Comparison of ENCODE assay signal across 8 cellular contexts in the genomic region with DNA sequence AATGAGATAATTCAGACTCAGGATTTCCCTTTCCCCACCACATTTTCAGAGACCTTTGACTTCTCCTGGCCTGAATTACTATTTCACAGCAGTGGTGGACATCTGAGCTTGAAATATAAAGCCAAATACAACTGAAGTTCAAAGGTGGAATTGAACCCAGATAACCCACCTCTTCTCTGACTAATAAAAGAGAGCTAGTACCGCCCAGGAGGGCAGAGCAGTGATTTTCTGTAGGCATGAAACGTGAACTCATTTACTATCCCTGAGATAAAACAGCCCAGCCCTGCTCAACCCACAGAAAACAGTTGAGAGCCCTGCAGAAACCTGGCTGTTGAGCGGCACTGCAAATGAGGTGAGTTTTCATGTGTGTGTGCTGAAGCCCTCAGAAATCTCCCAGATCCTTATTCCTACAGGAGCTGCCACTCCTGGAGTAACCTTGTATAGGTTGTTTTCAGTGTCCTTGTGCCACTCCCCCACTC.
A peak's percentile ranks its signal among the peaks of the same experiment; 100 is the strongest.
DNase-seq lines count a peak whose midpoint lies in the region; ATAC-seq and TF ChIP-seq lines count a peak whose summit lies in the region.

No MANE protein-coding gene starts in this region.

- H4K8ac ChIP-seq in mesenchymal stem cell (ENCODE audit: low read length): no peak overlapping the region

- 47% methylated on average over 3 of the region's 3 CpGs for WGBS in mesenchymal stem cell
- 29 to 33% methylated on average over 1 to 3 of the region's 3 CpGs for WGBS in transverse colon (ENCODE audit: low coverage in 1 of 2), 2 donors

- intact Hi-C loops in transverse colon (cut with DNase I; ENCODE audit: low total_unique reads): loop anchor here (10.0 kb wide), 1 partner anchor 301 kb away; no protein-coding TSS in a partner anchor

- H2BK120ac ChIP-seq in mesenchymal stem cell (ENCODE audit: low read depth, low read length): no peak overlapping the region

- no peak overlapping the region for H3K4me2 ChIP-seq in mesenchymal stem cell (ENCODE audit: low read length, poor library complexity, severe bottlenecking)

- H2BK15ac ChIP-seq in mesenchymal stem cell (ENCODE audit: low read depth, poor library complexity, severe bottlenecking): no peak overlapping the region

- no peak overlapping the region for H2AFZ ChIP-seq in mesenchymal stem cell (ENCODE audit: low read depth, low read length)

- H3K9me3 Mint-ChIP-seq in activated T-cell treated with anti-CD3 and anti-CD28 coated beads, Interleukin-2, amount 50 U/mL, for 4 hours: no peaks in the 10 kb centered on the region

- H3K14ac ChIP-seq in mesenchymal stem cell (ENCODE audit: low read length in 2 of 2): no peak overlapping the region

- H3K27me3 ChIP-seq in mesenchymal stem cell (ENCODE audit: control insufficient read depth in 1 of 2, insufficient read depth in 1 of 2, low read length in 2 of 2) (peaks cover 0 to 5% of the 10 kb centered on the region in 2 experiments), transverse colon (no peaks in the 10 kb centered on the region)

- DNase-seq in activated T-cell treated with anti-CD3 and anti-CD28 coated beads, Interleukin-2, amount 50 U/mL, for 4 hours: no peak
- DNase-seq in activated T-cell treated with anti-CD3 and anti-CD28 coated beads, Interleukin-2, amount 50 U/mL, for 48 hours: no peak
- DNase-seq in mesenchymal stem cell: no peak
- no peak for DNase-seq in transverse colon
- no peak for DNase-seq in epidermal melanocyte (ENCODE audit: insufficient read length, low spot score)
- no peak for DNase-seq in NCI-H69 (lab: John Stamatoyannopoulos, UW)
- DNase-seq in T-helper 1 cell: no peak

- H3K4me1 ChIP-seq in mesenchymal stem cell (ENCODE audit: control insufficient read depth, insufficient read depth, low read depth, low read length) (peaks cover 7% of the 10 kb centered on the region), transverse colon (peaks cover 10 to 30% (median 22%) of the 10 kb centered on the region in 4 donors)

- H2BK12ac ChIP-seq in mesenchymal stem cell (ENCODE audit: low read length in 2 of 2): no peak overlapping the region

- H3K4me3 Mint-ChIP-seq in activated T-cell treated with anti-CD3 and anti-CD28 coated beads, Interleukin-2, amount 50 U/mL, for 4 hours: peak overlapping the region; percentile 87

- peaks cover 5% of the 10 kb centered on the region for H3K79me1 ChIP-seq in mesenchymal stem cell (replicated peaks; ENCODE audit: low read length, poor library complexity, severe bottlenecking)

- no peak for TF ChIP-seq POLR2A in transverse colon (IDR thresholded peaks at IDR 0.05)

- H3K18ac ChIP-seq in mesenchymal stem cell (ENCODE audit: low read depth in 1 of 2, low read length in 2 of 2): no peak overlapping the region

- peaks cover 5% of the 10 kb centered on the region for H3K9me3 ChIP-seq in mesenchymal stem cell (ENCODE audit: control insufficient read depth, low read length)
- H3K9me3 ChIP-seq in transverse colon: no peaks in the 10 kb centered on the region

- no peak overlapping the region for H4K91ac ChIP-seq in mesenchymal stem cell (ENCODE audit: low read length)

- peaks cover 3% of the 10 kb centered on the region for H3K36me3 Mint-ChIP-seq in activated T-cell treated with anti-CD3 and anti-CD28 coated beads, Interleukin-2, amount 50 U/mL, for 4 hours (ENCODE audit: insufficient read depth)

- no peaks in the 10 kb centered on the region for H3K27me3 Mint-ChIP-seq in activated T-cell treated with anti-CD3 and anti-CD28 coated beads, Interleukin-2, amount 50 U/mL, for 4 hours (ENCODE audit: low read depth)

- no peak overlapping the region for H3K4ac ChIP-seq in mesenchymal stem cell (ENCODE audit: low read depth in 1 of 2, low read length in 2 of 2)

- no peak overlapping the region for H3K23ac ChIP-seq in mesenchymal stem cell (ENCODE audit: low read length in 2 of 2)

- no peak for ATAC-seq in activated T-cell treated with anti-CD3 and anti-CD28 coated beads, Interleukin-2, amount 50 U/mL, for 4 hours

- H3K4me3 ChIP-seq in mesenchymal stem cell (ENCODE audit: insufficient read depth in 1 of 2, low read depth in 1 of 2, low read length in 2 of 2): no peak overlapping the region
- H3K4me3 ChIP-seq in transverse colon: no peak overlapping the region

- H3K4me1 Mint-ChIP-seq in activated T-cell treated with anti-CD3 and anti-CD28 coated beads, Interleukin-2, amount 50 U/mL, for 4 hours (ENCODE audit: low read depth): peaks cover 36% of the 10 kb centered on the region

- no peak overlapping the region for H3K9ac ChIP-seq in mesenchymal stem cell (ENCODE audit: low read length)

- in situ Hi-C loops in transverse colon (cut with MboI; ENCODE audit: low pct_ligation_motif_present in 1 of 4, low pct_unique_long_range_greater_than_20kb in 1 of 4, low sequenced_read_pairs in 3 of 4): no loop called here

- no peak for TF ChIP-seq CTCF in transverse colon (IDR thresholded peaks at IDR 0.05)

- no peak overlapping the region for H2BK5ac ChIP-seq in mesenchymal stem cell (ENCODE audit: low read depth, low read length, poor library complexity, severe bottlenecking)

- peak overlapping the region; percentile 21 for H2AK5ac ChIP-seq in mesenchymal stem cell (ENCODE audit: low read length, severe bottlenecking)

- peak overlapping the region; percentile 88 for H3K27ac ChIP-seq in angular gyrus (ENCODE audit: low read depth, low read length)
- no peak overlapping the region for H3K27ac ChIP-seq in mesenchymal stem cell (ENCODE audit: low read length, poor library complexity, severe bottlenecking)
- peak overlapping the region; percentile 93 to 97 (median 96) for H3K27ac ChIP-seq in transverse colon

- TF ChIP-seq EP300 in transverse colon (IDR thresholded peaks at IDR 0.05; ENCODE audit: low read depth): no peak

- H3K36me3 ChIP-seq in mesenchymal stem cell (ENCODE audit: control insufficient read depth in 1 of 2, insufficient read depth in 2 of 2, low read depth in 1 of 2, low read length in 2 of 2): no peaks in the 10 kb centered on the region
- no peaks in the 10 kb centered on the region for H3K36me3 ChIP-seq in transverse colon
